ENCODE assay signal across 10 cellular contexts in genomic region chr14:35155962-35156361, GRCh38.
A peak's percentile ranks its signal among the peaks of the same experiment; 100 is the strongest.
DNase-seq lines count a peak whose midpoint lies in the region; ATAC-seq and TF ChIP-seq lines count a peak whose summit lies in the region.
"Had no signal": no experiment of that assay in that cellular context is flagged by ENCODE, and none has a peak within 500 bp of the region (broad histone marks: within the 10 kb centered on the region; RNA-seq: fewer than 3 reads in every experiment).

No MANE protein-coding gene starts in this region.

- H3K27ac ChIP-seq in DOHH2 (ENCODE audit: low read depth, low read length): no peak overlapping the region

- H3K4me3 Mint-ChIP-seq in memory B cell: no peak overlapping the region

- TF ChIP-seq CTCF in DOHH2 (IDR thresholded peaks at IDR 0.05; ENCODE audit: low read depth, low read length, poor library complexity, severe bottlenecking): no peak

- H3K4me1 Mint-ChIP-seq in memory B cell: peaks cover 18% of the 10 kb centered on the region

- peak overlapping the region; percentile 51 for H3K27ac Mint-ChIP-seq in memory B cell

- DNase-seq in adipocyte (ENCODE audit: low read depth): peak; percentile 52
- no peak for DNase-seq in memory B cell (ENCODE audit: low spot score in 2 of 2)
- DNase-seq in DMS79 (lab: John Stamatoyannopoulos, UW): no peak
- DNase-seq in NOMO-1 (lab: John Stamatoyannopoulos, UW; ENCODE audit: unreplicated experiment in 2 of 2): no peak
- no peak for DNase-seq in amygdala (lab: John Stamatoyannopoulos, UW)
- DNase-seq: NCI-H1105 treated with DMSO at 0.1 percent for 48 hours had no signal

- H3K4me3 ChIP-seq in DOHH2 (ENCODE audit: low read length) (no peak overlapping the region), adipocyte (ENCODE audit: low read length) (peak overlapping the region; percentile 44)
- H3K4me3 ChIP-seq: upper lobe of left lung had no signal

- H3K36me3 ChIP-seq in DOHH2 (ENCODE audit: control insufficient read depth, low read length): peaks cover 10% of the 10 kb centered on the region
- H3K36me3 ChIP-seq in adipocyte (ENCODE audit: control insufficient read depth, insufficient read depth, low read length, severe bottlenecking): peaks cover 12% of the 10 kb centered on the region

- H3K27me3 ChIP-seq in DOHH2 (ENCODE audit: control insufficient read depth, low read length) (no peaks in the 10 kb centered on the region), adipocyte (replicated peaks; ENCODE audit: control insufficient read depth, insufficient read depth, low read length) (no peaks in the 10 kb centered on the region)
- H3K27me3 ChIP-seq: upper lobe of left lung had no signal

- no peaks in the 10 kb centered on the region for H3K9me2 ChIP-seq in DOHH2 (replicated peaks; ENCODE audit: control insufficient read depth, low read length)

- peaks cover 9% of the 10 kb centered on the region for H3K4me1 ChIP-seq in DOHH2 (ENCODE audit: control insufficient read depth, low read length)
- H3K4me1 ChIP-seq in adipocyte (ENCODE audit: control insufficient read depth, insufficient read depth, low read length): peaks cover 25% of the 10 kb centered on the region

- H3K9me3 Mint-ChIP-seq in memory B cell: no peaks in the 10 kb centered on the region

- ATAC-seq in HG03432 (IDR thresholded peaks at IDR 0.05; ENCODE audit: unreplicated experiment) (peak; percentile 58), memory B cell (ENCODE audit: low read depth) (peak; percentile 61), GM21367 (IDR thresholded peaks at IDR 0.05; ENCODE audit: unreplicated experiment) (no peak)

- peaks cover 19% of the 10 kb centered on the region for H3K36me3 Mint-ChIP-seq in memory B cell

- 0 out of 2 replicates have a peak, but pooled peaks cover 7% of the 10 kb centered on the region for H3K79me2 ChIP-seq in DOHH2 (ENCODE audit: control insufficient read depth, low read length)

- H3K9ac ChIP-seq in adipocyte (ENCODE audit: low read length): peak overlapping the region; percentile 11

- H3F3A ChIP-seq in DOHH2 (ENCODE audit: control insufficient read depth, insufficient read depth): 0 out of 2 replicates have a peak, but pooled peaks cover 3% of the 10 kb centered on the region

- no peaks in the 10 kb centered on the region for H3K9me3 ChIP-seq in DOHH2 (ENCODE audit: control insufficient read depth, insufficient read depth, low read length)
- no peaks in the 10 kb centered on the region for H3K9me3 ChIP-seq in adipocyte (ENCODE audit: control insufficient read depth, low read length)
- H3K9me3 ChIP-seq: upper lobe of left lung had no signal

- H3K27me3 Mint-ChIP-seq in memory B cell: no peaks in the 10 kb centered on the region

- H3K4me2 ChIP-seq in DOHH2 (ENCODE audit: low read length): peak overlapping the region; percentile 16; the same call in 1 of the 2 replicates

- H4K20me1 ChIP-seq in DOHH2 (ENCODE audit: control insufficient read depth, insufficient read depth, low read depth, low read length): no peaks in the 10 kb centered on the region
